25 cellular contexts compared by ENCODE assay signal in genomic region chr11:1281974-1282365, GRCh38. TPM values are rescaled to one million over a fixed set of nuclear protein-coding genes. Genes with fewer than 3 reads are reported as not detected.
DNase-seq lines count a peak whose midpoint lies in the region; ATAC-seq and TF ChIP-seq lines count a peak whose summit lies in the region.
"Had no signal": no experiment of that assay in that cellular context is flagged by ENCODE, and none has a peak within 500 bp of the region (broad histone marks: within the 10 kb centered on the region; RNA-seq: fewer than 3 reads in every experiment).

No MANE protein-coding gene starts in this region.

- no peak overlapping the region for H3K27ac Mint-ChIP-seq in endodermal cell
- H3K27ac Mint-ChIP-seq: activated CD4-positive, alpha-beta T cell treated with anti-CD3 and anti-CD28 coated beads, Interleukin-2, amount 10 ng/mL, durations not matched to agents 7 days and 5 days; activated CD8-positive, alpha-beta memory T cell treated with anti-CD3 and anti-CD28 coated beads, Interleukin-2, amount 10 ng/mL, durations not matched to agents 7 days and 5 days; activated naive CD8-positive, alpha-beta T cell; activated T-helper 1 cell treated with anti-CD3 and anti-CD28 coated beads, Interleukin-12 subunit alpha, Interleukin-12 subunit beta, Interleukin-2, Interleukin-4 antibody, amounts not matched to agents 30 ng/mL and 10 ng/mL and 1 ng/mL, durations not matched to agents 14 hours and 24 hours and 36 hours; T-helper 17 cell had no signal

- H3K9ac ChIP-seq in endodermal cell (ENCODE audit: extremely low read depth, low read length, poor library complexity, severe bottlenecking): no peak overlapping the region

- WGBS in endodermal cell (ENCODE audit: insufficient coverage in 1 of 2, insufficient read length in 1 of 2), 2 experiments: 56 to 68% methylated on average over 3 of the region's 3 CpGs

- H3K36me3 Mint-ChIP-seq in endodermal cell (ENCODE audit: low read depth): peaks cover 32% of the 10 kb centered on the region
- H3K36me3 Mint-ChIP-seq: activated CD8-positive, alpha-beta memory T cell treated with anti-CD3 and anti-CD28 coated beads, Interleukin-2, amount 10 ng/mL, durations not matched to agents 7 days and 5 days; activated naive CD8-positive, alpha-beta T cell had no signal

- no peaks in the 10 kb centered on the region for H3K9me3 Mint-ChIP-seq in endodermal cell
- H3K9me3 Mint-ChIP-seq: activated CD4-positive, alpha-beta T cell treated with anti-CD3 and anti-CD28 coated beads, Interleukin-2, amount 10 ng/mL, durations not matched to agents 7 days and 5 days; activated T-helper 1 cell treated with anti-CD3 and anti-CD28 coated beads, Interleukin-12 subunit alpha, Interleukin-12 subunit beta, Interleukin-2, Interleukin-4 antibody, amounts not matched to agents 30 ng/mL and 10 ng/mL and 1 ng/mL, durations not matched to agents 14 hours and 24 hours and 36 hours had no signal

- DNase-seq in Right ventricle myocardium inferior (ENCODE audit: missing footprints) (peak; percentile 63), cardiac septum (ENCODE audit: low spot score) (no peak), endodermal cell (no peak), iPS-NIHi7 (ENCODE audit: extremely low spot score) (peak; percentile 56), omental fat pad (ENCODE audit: low spot score) (no peak), posterior cingulate gyrus (no peak)
- DNase-seq: activated CD4-positive, alpha-beta T cell treated with anti-CD3 and anti-CD28 coated beads, Interleukin-2, amount 10 ng/mL, durations not matched to agents 7 days and 5 days; activated CD8-positive, alpha-beta memory T cell treated with anti-CD3 and anti-CD28 coated beads, Interleukin-2, amount 10 ng/mL, durations not matched to agents 7 days and 5 days; BE2C; cerebellar nuclear complex; COR-L47; DMS79 treated with DMSO at 0.1 percent for 48 hours; effector memory CD4-positive, alpha-beta T cell; NCI-H2107; NCI-H510A treated with DMSO at 0.1 percent for 48 hours; stimulated activated CD4-positive, alpha-beta T cell treated with anti-CD3 and anti-CD28 coated beads, Interleukin-4, amount 100 ng/mL, for 1 hour; stimulated activated naive CD4-positive, alpha-beta T cell treated with Interleukin-2 at 50 U/mL for 16 hours; T-helper 17 cell had no signal

- no peaks in the 10 kb centered on the region for H3K4me1 ChIP-seq in endodermal cell (ENCODE audit: control insufficient read depth, insufficient read depth, low read length)
- H3K4me1 ChIP-seq: BE2C had no signal

- H3K27me3 Mint-ChIP-seq in endodermal cell (ENCODE audit: insufficient read depth): no peaks in the 10 kb centered on the region
- H3K27me3 Mint-ChIP-seq: activated CD4-positive, alpha-beta T cell treated with anti-CD3 and anti-CD28 coated beads, Interleukin-2, amount 10 ng/mL, durations not matched to agents 7 days and 5 days; activated CD8-positive, alpha-beta memory T cell treated with anti-CD3 and anti-CD28 coated beads, Interleukin-2, amount 10 ng/mL, durations not matched to agents 7 days and 5 days; activated naive CD8-positive, alpha-beta T cell; T-helper 17 cell had no signal

- H3K27ac ChIP-seq in endodermal cell (ENCODE audit: low read depth, low read length): peak overlapping the region; percentile 18

- TF ChIP-seq CTCF in endodermal cell (conservative IDR thresholded peaks at IDR 0.05) (no peak), omental fat pad (IDR thresholded peaks at IDR 0.05) (no peak)

- H3K36me3 ChIP-seq in endodermal cell (ENCODE audit: control insufficient read depth, insufficient read depth, low read length): peaks cover 14% of the 10 kb centered on the region
- H3K36me3 ChIP-seq: BE2C had no signal

- no peak overlapping the region for H3K4me3 Mint-ChIP-seq in endodermal cell
- H3K4me3 Mint-ChIP-seq: activated CD4-positive, alpha-beta T cell treated with anti-CD3 and anti-CD28 coated beads, Interleukin-2, amount 10 ng/mL, durations not matched to agents 7 days and 5 days; activated CD8-positive, alpha-beta memory T cell treated with anti-CD3 and anti-CD28 coated beads, Interleukin-2, amount 10 ng/mL, durations not matched to agents 7 days and 5 days; activated naive CD8-positive, alpha-beta T cell; activated T-helper 1 cell treated with anti-CD3 and anti-CD28 coated beads, Interleukin-12 subunit alpha, Interleukin-12 subunit beta, Interleukin-2, Interleukin-4 antibody, amounts not matched to agents 30 ng/mL and 10 ng/mL and 1 ng/mL, durations not matched to agents 14 hours and 24 hours and 36 hours; T-helper 17 cell had no signal

- no peaks in the 10 kb centered on the region for H3K27me3 ChIP-seq in endodermal cell (ENCODE audit: control insufficient read depth, insufficient read depth, low read length, poor library complexity, severe bottlenecking)
- H3K27me3 ChIP-seq: BE2C had no signal

- no peaks in the 10 kb centered on the region for H3K4me1 Mint-ChIP-seq in endodermal cell
- H3K4me1 Mint-ChIP-seq: activated CD4-positive, alpha-beta T cell treated with anti-CD3 and anti-CD28 coated beads, Interleukin-2, amount 10 ng/mL, durations not matched to agents 7 days and 5 days; activated CD8-positive, alpha-beta memory T cell treated with anti-CD3 and anti-CD28 coated beads, Interleukin-2, amount 10 ng/mL, durations not matched to agents 7 days and 5 days had no signal

- H3K9me3 ChIP-seq in endodermal cell (ENCODE audit: control insufficient read depth, low read length): no peaks in the 10 kb centered on the region
- H3K9me3 ChIP-seq: BE2C had no signal

- ATAC-seq in Right ventricle myocardium inferior (no peak), GM21381 (IDR thresholded peaks at IDR 0.05; ENCODE audit: unreplicated experiment) (no peak), omental fat pad (ENCODE audit: low FRiP score) (no peak), HG03097 (IDR thresholded peaks at IDR 0.05; ENCODE audit: low FRiP score, unreplicated experiment) (no peak)
- ATAC-seq: activated CD8-positive, alpha-beta memory T cell treated with anti-CD3 and anti-CD28 coated beads, Interleukin-2, amount 10 ng/mL, durations not matched to agents 7 days and 5 days; T-helper 17 cell had no signal

- intact Hi-C loops in Right ventricle myocardium inferior (cut with DNase I) (no loop called here), cardiac septum (cut with DNase I) (no loop called here), posterior cingulate gyrus (cut with DNase I) (no loop called here)

- no peak overlapping the region for H3K4me3 ChIP-seq in endodermal cell (ENCODE audit: low read length)

RNA-seq across cellular contexts. Expression of gene TOLLIP, which starts 27.5 kb away (rescaled TPM):
- 46.8 TPM for total RNA-seq in Right ventricle myocardium inferior
- 46.9 TPM for total RNA-seq in cardiac septum
- 10 to 100 TPM; 34.3 to 37.4 TPM for total RNA-seq in endodermal cell
- polyA plus RNA-seq in endodermal cell (2013, experiment 1 of 2): 21.1 TPM
- polyA plus RNA-seq in endodermal cell (2013, experiment 2 of 2): 19.8 TPM
- total RNA-seq in omental fat pad: 10 to 100 TPM; 33.6 to 52.8 (median 39.9) TPM

RNA-seq across cellular contexts. Expression of gene MUC5B, which starts 59.1 kb away (rescaled TPM):
- total RNA-seq in Right ventricle myocardium inferior: not detected
- not detected for total RNA-seq in cardiac septum
- total RNA-seq in endodermal cell: not detected
- 0.04 TPM for polyA plus RNA-seq in endodermal cell (2013, experiment 1 of 2)
- polyA plus RNA-seq in endodermal cell (2013, experiment 2 of 2): 0.04 TPM
- under 1 TPM in 1 of 4 donors, not detected in 3; 0.44 TPM for total RNA-seq in omental fat pad
- total RNA-seq: A172; activated CD4-positive, alpha-beta T cell treated with anti-CD3 and anti-CD28 coated beads, Interleukin-2, amount 10 ng/mL, durations not matched to agents 7 days and 5 days; activated CD8-positive, alpha-beta memory T cell treated with anti-CD3 and anti-CD28 coated beads, Interleukin-2, amount 10 ng/mL, durations not matched to agents 7 days and 5 days; activated T-helper 1 cell treated with anti-CD3 and anti-CD28 coated beads, Interleukin-12 subunit alpha, Interleukin-12 subunit beta, Interleukin-2, Interleukin-4 antibody, amounts not matched to agents 30 ng/mL and 10 ng/mL and 1 ng/mL, durations not matched to agents 14 hours and 24 hours and 36 hours; astrocyte; MCF 10A; T-helper 17 cell had no signal

Comparison
In these comparisons a context has a peak if more than half of its experiments do, and no peak if none do; other contexts are left out.
1. DNase-seq: peak in Right ventricle myocardium inferior (single experiment) and iPS-NIHi7 (single experiment); none in cardiac septum (single experiment), endodermal cell (single experiment), omental fat pad (single experiment) and posterior cingulate gyrus (0 of 10).